Comparison of ENCODE assay signal across 2 cellular contexts in the genomic region with DNA sequence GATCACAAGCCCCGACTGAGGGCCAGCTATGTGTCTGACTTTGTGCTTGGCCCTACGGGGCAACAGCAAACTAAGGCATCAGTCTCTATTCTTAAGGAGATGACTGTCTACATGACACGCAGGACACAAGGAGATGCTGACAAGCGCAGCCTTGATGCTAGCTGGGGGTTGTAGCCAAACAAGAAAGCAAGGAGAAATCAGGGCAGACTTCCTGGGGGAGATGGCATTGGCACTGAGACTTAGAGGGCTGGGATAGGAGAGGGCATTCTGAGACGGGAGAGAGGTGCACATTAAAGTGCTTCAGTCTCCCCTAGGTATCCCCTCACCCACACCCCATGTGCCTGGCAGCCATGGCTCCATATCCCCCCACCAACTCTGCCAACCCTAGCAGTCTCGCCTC.
TF ChIP-seq lines count a peak whose summit lies in the region.

No MANE protein-coding gene starts in this region.

TF ChIP-seq in A549, 52 proteins besides CTCF, POLR2A, EP300 and RAD21 (continued from another document):
- no peak for TF ChIP-seq ZC3H11A (IDR thresholded peaks at IDR 0.05)
- TF ChIP-seq, protein P1, sequence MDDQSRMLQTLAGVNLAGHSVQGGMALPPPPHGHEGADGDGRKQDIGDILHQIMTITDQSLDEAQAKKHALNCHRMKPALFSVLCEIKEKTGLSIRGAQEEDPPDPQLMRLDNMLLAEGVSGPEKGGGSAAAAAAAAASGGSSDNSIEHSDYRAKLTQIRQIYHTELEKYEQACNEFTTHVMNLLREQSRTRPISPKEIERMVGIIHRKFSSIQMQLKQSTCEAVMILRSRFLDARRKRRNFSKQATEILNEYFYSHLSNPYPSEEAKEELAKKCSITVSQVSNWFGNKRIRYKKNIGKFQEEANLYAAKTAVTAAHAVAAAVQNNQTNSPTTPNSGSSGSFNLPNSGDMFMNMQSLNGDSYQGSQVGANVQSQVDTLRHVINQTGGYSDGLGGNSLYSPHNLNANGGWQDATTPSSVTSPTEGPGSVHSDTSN (IDR thresholded peaks at IDR 0.05): no peak

TF ChIP-seq in neural cell, 6 proteins besides CTCF, POLR2A, EP300 and RAD21 (continued from another document):
- TF ChIP-seq MXI1 (conservative IDR thresholded peaks at IDR 0.05; ENCODE audit: poor library complexity, severe bottlenecking) (no peak), TAF1 (IDR thresholded peaks at IDR 0.05; ENCODE audit: low read depth) (no peak)
- TF ChIP-seq, protein P2, sequence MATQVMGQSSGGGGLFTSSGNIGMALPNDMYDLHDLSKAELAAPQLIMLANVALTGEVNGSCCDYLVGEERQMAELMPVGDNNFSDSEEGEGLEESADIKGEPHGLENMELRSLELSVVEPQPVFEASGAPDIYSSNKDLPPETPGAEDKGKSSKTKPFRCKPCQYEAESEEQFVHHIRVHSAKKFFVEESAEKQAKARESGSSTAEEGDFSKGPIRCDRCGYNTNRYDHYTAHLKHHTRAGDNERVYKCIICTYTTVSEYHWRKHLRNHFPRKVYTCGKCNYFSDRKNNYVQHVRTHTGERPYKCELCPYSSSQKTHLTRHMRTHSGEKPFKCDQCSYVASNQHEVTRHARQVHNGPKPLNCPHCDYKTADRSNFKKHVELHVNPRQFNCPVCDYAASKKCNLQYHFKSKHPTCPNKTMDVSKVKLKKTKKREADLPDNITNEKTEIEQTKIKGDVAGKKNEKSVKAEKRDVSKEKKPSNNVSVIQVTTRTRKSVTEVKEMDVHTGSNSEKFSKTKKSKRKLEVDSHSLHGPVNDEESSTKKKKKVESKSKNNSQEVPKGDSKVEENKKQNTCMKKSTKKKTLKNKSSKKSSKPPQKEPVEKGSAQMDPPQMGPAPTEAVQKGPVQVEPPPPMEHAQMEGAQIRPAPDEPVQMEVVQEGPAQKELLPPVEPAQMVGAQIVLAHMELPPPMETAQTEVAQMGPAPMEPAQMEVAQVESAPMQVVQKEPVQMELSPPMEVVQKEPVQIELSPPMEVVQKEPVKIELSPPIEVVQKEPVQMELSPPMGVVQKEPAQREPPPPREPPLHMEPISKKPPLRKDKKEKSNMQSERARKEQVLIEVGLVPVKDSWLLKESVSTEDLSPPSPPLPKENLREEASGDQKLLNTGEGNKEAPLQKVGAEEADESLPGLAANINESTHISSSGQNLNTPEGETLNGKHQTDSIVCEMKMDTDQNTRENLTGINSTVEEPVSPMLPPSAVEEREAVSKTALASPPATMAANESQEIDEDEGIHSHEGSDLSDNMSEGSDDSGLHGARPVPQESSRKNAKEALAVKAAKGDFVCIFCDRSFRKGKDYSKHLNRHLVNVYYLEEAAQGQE (IDR thresholded peaks at IDR 0.05; ENCODE audit: borderline replicate concordance): no peak
TF ChIP-seq in neural cell: peak in this region for 0.
